In the genomic region with DNA sequence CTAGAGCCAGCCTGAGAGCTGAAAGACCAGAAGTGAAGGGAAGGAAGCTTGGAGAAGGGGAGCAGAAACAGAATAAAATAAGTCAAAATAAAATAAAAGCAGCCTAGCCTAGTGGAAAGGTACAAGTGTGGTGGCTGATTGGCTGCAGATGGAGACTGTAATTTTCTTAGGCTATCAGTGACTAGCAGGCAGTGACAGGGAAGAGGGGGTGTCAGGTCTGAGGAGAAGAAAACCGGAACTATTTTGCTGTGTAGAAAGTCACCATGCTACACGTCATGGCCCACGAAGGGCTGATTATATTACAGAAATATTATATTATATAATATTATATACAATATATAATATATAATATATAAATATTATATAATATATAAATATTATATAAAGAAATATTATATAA, we compare ENCODE assay signal across 19 cellular contexts.
"Had no signal": no experiment of that assay in that cellular context is flagged by ENCODE, and none has a peak within 500 bp of the region (broad histone marks: within the 10 kb centered on the region; RNA-seq: fewer than 3 reads in every experiment).

No MANE protein-coding gene starts in this region.

- ATAC-seq: activated CD8-positive, alpha-beta T cell treated with anti-CD3 and anti-CD28 coated beads, Interleukin-2, amount 10 ng/mL, durations not matched to agents 7 days and 5 days; activated T-cell treated with anti-CD3 and anti-CD28 coated beads, Interleukin-2, amount 50 U/mL, for 72 hours; body of pancreas; left ventricle myocardium superior; sciatic nerve; stimulated activated naive CD8-positive, alpha-beta T cell treated with anti-CD3 and anti-CD28 coated beads, Interleukin-15, amount 100 ng/mL, for 72 hours had no signal

- H3K9me3 ChIP-seq: body of pancreas, colonic mucosa, esophagus muscularis mucosa, testis had no signal

- H3K27ac Mint-ChIP-seq: activated CD8-positive, alpha-beta T cell treated with anti-CD3 and anti-CD28 coated beads, Interleukin-2, amount 10 ng/mL, durations not matched to agents 7 days and 5 days; activated naive CD8-positive, alpha-beta T cell; activated T-cell treated with anti-CD3 and anti-CD28 coated beads, Interleukin-2, amount 50 U/mL, for 72 hours; nephron; stimulated activated naive CD8-positive, alpha-beta T cell treated with anti-CD3 and anti-CD28 coated beads, Interleukin-15, amount 100 ng/mL, for 72 hours had no signal

- DNase-seq: activated CD4-positive, alpha-beta T cell treated with anti-CD3 and anti-CD28 coated beads for 48 hours; activated CD8-positive, alpha-beta memory T cell treated with anti-CD3 and anti-CD28 coated beads, Interleukin-2, amount 50 U/mL, for 4 hours; activated CD8-positive, alpha-beta T cell treated with anti-CD3 and anti-CD28 coated beads, Interleukin-2, amount 10 ng/mL, durations not matched to agents 7 days and 5 days; activated gamma-delta T cell; activated T-cell treated with anti-CD3 and anti-CD28 coated beads, Interleukin-2, amount 50 U/mL, for 72 hours; amniotic stem cell; body of pancreas; caudate nucleus; colonic mucosa; effector CD4-positive, alpha-beta T cell; kidney glomerular epithelial cell; left ventricle myocardium superior; stimulated activated naive CD8-positive, alpha-beta T cell treated with anti-CD3 and anti-CD28 coated beads, Interleukin-15, amount 100 ng/mL, for 72 hours; T-helper 1 cell; testis had no signal

- H3K4me3 Mint-ChIP-seq: activated CD8-positive, alpha-beta T cell treated with anti-CD3 and anti-CD28 coated beads, Interleukin-2, amount 10 ng/mL, durations not matched to agents 7 days and 5 days; activated naive CD8-positive, alpha-beta T cell; activated T-cell treated with anti-CD3 and anti-CD28 coated beads, Interleukin-2, amount 50 U/mL, for 72 hours; nephron; stimulated activated naive CD8-positive, alpha-beta T cell treated with anti-CD3 and anti-CD28 coated beads, Interleukin-15, amount 100 ng/mL, for 72 hours had no signal

- H3K4me1 ChIP-seq: body of pancreas, colonic mucosa, esophagus muscularis mucosa, testis had no signal

- H3K27me3 Mint-ChIP-seq: activated naive CD8-positive, alpha-beta T cell; stimulated activated naive CD8-positive, alpha-beta T cell treated with anti-CD3 and anti-CD28 coated beads, Interleukin-15, amount 100 ng/mL, for 72 hours had no signal

- H3K36me3 Mint-ChIP-seq: activated naive CD8-positive, alpha-beta T cell had no signal

- H3K4me3 ChIP-seq: body of pancreas, colonic mucosa, esophagus muscularis mucosa, testis had no signal

- H3K27ac ChIP-seq: body of pancreas, colonic mucosa, esophagus muscularis mucosa, testis had no signal

- H3K36me3 ChIP-seq: colonic mucosa, esophagus muscularis mucosa had no signal

- H3K27me3 ChIP-seq: body of pancreas, colonic mucosa, testis had no signal

- H3K4me1 Mint-ChIP-seq: stimulated activated naive CD8-positive, alpha-beta T cell treated with anti-CD3 and anti-CD28 coated beads, Interleukin-15, amount 100 ng/mL, for 72 hours had no signal
